10 cellular contexts compared by ENCODE assay signal in genomic region chr10:88082806-88083596, GRCh38.
DNase-seq lines count a peak whose midpoint lies in the region; ATAC-seq lines count a peak whose summit lies in the region.
"Had no signal": no experiment of that assay in that cellular context is flagged by ENCODE, and none has a peak within 500 bp of the region (broad histone marks: within the 10 kb centered on the region; RNA-seq: fewer than 3 reads in every experiment).

No MANE protein-coding gene starts in this region.

- no peaks in the 10 kb centered on the region for H3K36me3 Mint-ChIP-seq in activated CD8-positive, alpha-beta memory T cell treated with anti-CD3 and anti-CD28 coated beads, Interleukin-2, amount 10 ng/mL, durations not matched to agents 7 days and 5 days

- H3K27ac Mint-ChIP-seq in activated CD8-positive, alpha-beta memory T cell treated with anti-CD3 and anti-CD28 coated beads, Interleukin-2, amount 10 ng/mL, durations not matched to agents 7 days and 5 days, result no peak overlapping the region

- H3K9me3 Mint-ChIP-seq in activated CD8-positive, alpha-beta memory T cell treated with anti-CD3 and anti-CD28 coated beads, Interleukin-2, amount 10 ng/mL, durations not matched to agents 7 days and 5 days (ENCODE audit: low read depth), result no peaks in the 10 kb centered on the region

- H3K4me3 Mint-ChIP-seq in activated CD8-positive, alpha-beta memory T cell treated with anti-CD3 and anti-CD28 coated beads, Interleukin-2, amount 10 ng/mL, durations not matched to agents 7 days and 5 days, result no peak overlapping the region

- DNase-seq in germinal center (ENCODE audit: low spot score), result peak; percentile 54
- no peak for DNase-seq in anterior cingulate cortex (lab: John Stamatoyannopoulos, UW)
- DNase-seq in NCI-H1417 (lab: John Stamatoyannopoulos, UW), result no peak
- no peak for DNase-seq in activated CD8-positive, alpha-beta memory T cell treated with anti-CD3 and anti-CD28 coated beads, Interleukin-2, amount 50 U/mL, for 48 hours
- DNase-seq in activated CD8-positive, alpha-beta memory T cell treated with anti-CD3 and anti-CD28 coated beads, Interleukin-2, amount 10 ng/mL, durations not matched to agents 7 days and 5 days, result no peak
- DNase-seq: left cardiac atrium, NCI-H2171 treated with DMSO at 0.1 percent for 48 hours had no signal

- H3K27me3 Mint-ChIP-seq in activated CD8-positive, alpha-beta memory T cell treated with anti-CD3 and anti-CD28 coated beads, Interleukin-2, amount 10 ng/mL, durations not matched to agents 7 days and 5 days, result peaks cover 30% of the 10 kb centered on the region

- H3K4me1 Mint-ChIP-seq in activated CD8-positive, alpha-beta memory T cell treated with anti-CD3 and anti-CD28 coated beads, Interleukin-2, amount 10 ng/mL, durations not matched to agents 7 days and 5 days, result peaks cover 4% of the 10 kb centered on the region

- ATAC-seq in GM18520 (IDR thresholded peaks at IDR 0.05; ENCODE audit: unreplicated experiment) (peak; percentile 71), GM21619 (IDR thresholded peaks at IDR 0.05; ENCODE audit: unreplicated experiment) (peak; percentile 75), HG03457 (IDR thresholded peaks at IDR 0.05; ENCODE audit: unreplicated experiment) (peak; percentile 57)
- ATAC-seq in activated CD8-positive, alpha-beta memory T cell treated with anti-CD3 and anti-CD28 coated beads, Interleukin-2, amount 10 ng/mL, durations not matched to agents 7 days and 5 days, result no peak
- ATAC-seq: left cardiac atrium had no signal

- CTCF ChIA-PET in activated CD8-positive, alpha-beta memory T cell treated with anti-CD3 and anti-CD28 coated beads, Interleukin-2, amount 10 ng/mL, durations not matched to agents 7 days and 5 days (lab: Charles Lee), result no interaction called here
